Comparison of ENCODE assay signal across 12 cellular contexts in genomic region chr7:69708857-69709256, GRCh38.
A peak's percentile ranks its signal among the peaks of the same experiment; 100 is the strongest.
DNase-seq lines count a peak whose midpoint lies in the region; TF ChIP-seq lines count a peak whose summit lies in the region.
"Had no signal": no experiment of that assay in that cellular context is flagged by ENCODE, and none has a peak within 500 bp of the region (broad histone marks: within the 10 kb centered on the region; RNA-seq: fewer than 3 reads in every experiment).

No MANE protein-coding gene starts in this region.

- no peaks in the 10 kb centered on the region for H3K36me3 ChIP-seq in uterus

- H3K4me3 ChIP-seq in AG10803 (ENCODE audit: low read length) (no peak overlapping the region), fibroblast of the aortic adventitia (ENCODE audit: low read depth, low read length) (no peak overlapping the region), uterus (no peak overlapping the region)
- H3K4me3 ChIP-seq: skin epidermis had no signal

- no peak overlapping the region for H3K27ac ChIP-seq in uterus
- H3K27ac ChIP-seq: RWPE1, skin epidermis had no signal

- no peaks in the 10 kb centered on the region for H3K4me1 ChIP-seq in uterus

- in situ Hi-C loops in GM13976 (cut with MboI; ENCODE audit: low sequenced_read_pairs, unreplicated experiment), result no loop called here

- no peaks in the 10 kb centered on the region for H3K27me3 ChIP-seq in uterus

- intact Hi-C loops in uterus (cut with DNase I; ENCODE audit: low total_unique reads), result no loop called here

- H3K27ac Mint-ChIP-seq in activated T-cell treated with anti-CD3 and anti-CD28 coated beads, Interleukin-2, amount 50 U/mL, for 24 hours, result no peak overlapping the region
- H3K27ac Mint-ChIP-seq: CD14-positive monocyte had no signal

- DNase-seq in AG10803 (ENCODE audit: low read depth) (peak; percentile 60), GM03348 (ENCODE audit: low spot score) (peak; percentile 39), NCI-H460 (ENCODE audit: extremely low read depth, low read depth) (peak; percentile 15), fibroblast of the aortic adventitia (ENCODE audit: low read depth) (peak; percentile 35), GM13976 (ENCODE audit: low spot score) (no peak), mesenteric fat pad (ENCODE audit: low spot score) (no peak), uterus (no peak)
- no peak for DNase-seq in activated T-cell treated with anti-CD3 and anti-CD28 coated beads, Interleukin-2, amount 50 U/mL, for 24 hours
- DNase-seq: naive B cell had no signal

- no peaks in the 10 kb centered on the region for H3K36me3 Mint-ChIP-seq in activated T-cell treated with anti-CD3 and anti-CD28 coated beads, Interleukin-2, amount 50 U/mL, for 24 hours (ENCODE audit: low read depth)
- H3K36me3 Mint-ChIP-seq: CD14-positive monocyte, naive B cell had no signal

- no peak for TF ChIP-seq CTCF in AG10803 (conservative IDR thresholded peaks at IDR 0.05; ENCODE audit: low read length)
- TF ChIP-seq CTCF in fibroblast of the aortic adventitia (IDR thresholded peaks at IDR 0.05; ENCODE audit: insufficient read depth, low read length), result no peak
- TF ChIP-seq CTCF in GM13976 (IDR thresholded peaks at IDR 0.05; ENCODE audit: borderline replicate concordance, control extremely low read depth, extremely low read depth, insufficient read depth, missing control alignments), result no peak
- TF ChIP-seq CTCF in uterus (IDR thresholded peaks at IDR 0.05), result no peak

- no peaks in the 10 kb centered on the region for H3K9me3 Mint-ChIP-seq in activated T-cell treated with anti-CD3 and anti-CD28 coated beads, Interleukin-2, amount 50 U/mL, for 24 hours
- H3K9me3 Mint-ChIP-seq: CD14-positive monocyte had no signal

- H3K4me3 Mint-ChIP-seq in activated T-cell treated with anti-CD3 and anti-CD28 coated beads, Interleukin-2, amount 50 U/mL, for 24 hours, result no peak overlapping the region
- H3K4me3 Mint-ChIP-seq: CD14-positive monocyte, naive B cell had no signal

- TF ChIP-seq POLR2A in uterus (IDR thresholded peaks at IDR 0.05), result no peak

- peaks cover 6% of the 10 kb centered on the region for H3K27me3 Mint-ChIP-seq in activated T-cell treated with anti-CD3 and anti-CD28 coated beads, Interleukin-2, amount 50 U/mL, for 24 hours

- H3K9me3 ChIP-seq in uterus, result no peaks in the 10 kb centered on the region

- no peaks in the 10 kb centered on the region for H3K4me1 Mint-ChIP-seq in activated T-cell treated with anti-CD3 and anti-CD28 coated beads, Interleukin-2, amount 50 U/mL, for 24 hours (ENCODE audit: low read depth)

Comparison
In these comparisons a context has a peak if more than half of its experiments do, and no peak if none do; other contexts are left out.
1. DNase-seq: peak in AG10803 (single experiment), GM03348 (single experiment), NCI-H460 (single experiment) and fibroblast of the aortic adventitia (single experiment); none in GM13976 (single experiment), mesenteric fat pad (single experiment), uterus (0 of 2) and activated T-cell treated with anti-CD3 and anti-CD28 coated beads, Interleukin-2, amount 50 U/mL, for 24 hours (single experiment).